ENCODE assay signal across 8 cellular contexts in genomic region chr21:18041012-18041411, GRCh38.
DNase-seq lines count a peak whose midpoint lies in the region; ATAC-seq, FAIRE-seq and TF ChIP-seq lines count a peak whose summit lies in the region.

No MANE protein-coding gene starts in this region.

- no peaks in the 10 kb centered on the region for H3K4me1 ChIP-seq in astrocyte (ENCODE audit: insufficient read depth, low read length)

- peak; percentile 69 for ATAC-seq in activated naive CD8-positive, alpha-beta T cell treated with anti-CD3 and anti-CD28 coated beads, Interleukin-2, amount 50 U/mL, for 24 hours
- peak in 2 of 3 donors; percentile 34 to 69 for ATAC-seq in natural killer cell
- ATAC-seq in HG02623 (IDR thresholded peaks at IDR 0.05; ENCODE audit: unreplicated experiment), result no peak
- no peak for ATAC-seq in HG03175 (IDR thresholded peaks at IDR 0.05; ENCODE audit: unreplicated experiment)

- no peak overlapping the region for H3K4me2 ChIP-seq in astrocyte (ENCODE audit: low read length)

- no peaks in the 10 kb centered on the region for H3K36me3 ChIP-seq in astrocyte (ENCODE audit: insufficient read depth, low read length)

- H3K27ac Mint-ChIP-seq in activated naive CD8-positive, alpha-beta T cell treated with anti-CD3 and anti-CD28 coated beads, Interleukin-2, amount 50 U/mL, for 24 hours, result no peak overlapping the region
- no peak overlapping the region for H3K27ac Mint-ChIP-seq in activated naive CD8-positive, alpha-beta T cell treated with anti-CD3 and anti-CD28 coated beads for 36 hours
- no peak overlapping the region for H3K27ac Mint-ChIP-seq in astrocyte (ENCODE audit: unreplicated experiment)
- no peak overlapping the region for H3K27ac Mint-ChIP-seq in natural killer cell

- no peak overlapping the region for H3K4me3 ChIP-seq in astrocyte (ENCODE audit: insufficient read depth, low read depth, low read length)

- no peaks in the 10 kb centered on the region for H4K20me1 ChIP-seq in astrocyte (ENCODE audit: insufficient read depth, low read length)

- intact Hi-C loops in natural killer cell (cut with micrococcal nuclease), result loop anchor here (1.0 kb wide), 1 partner anchor 164 kb away; no protein-coding TSS in a partner anchor

- no peak overlapping the region for H2AFZ ChIP-seq in astrocyte (ENCODE audit: low read depth, low read length)

- H3K4me1 Mint-ChIP-seq in activated naive CD8-positive, alpha-beta T cell treated with anti-CD3 and anti-CD28 coated beads, Interleukin-2, amount 50 U/mL, for 24 hours, result no peaks in the 10 kb centered on the region
- no peaks in the 10 kb centered on the region for H3K4me1 Mint-ChIP-seq in activated naive CD8-positive, alpha-beta T cell treated with anti-CD3 and anti-CD28 coated beads for 36 hours
- no peaks in the 10 kb centered on the region for H3K4me1 Mint-ChIP-seq in astrocyte (ENCODE audit: low read depth, unreplicated experiment)
- H3K4me1 Mint-ChIP-seq in natural killer cell, result no peaks in the 10 kb centered on the region

- H3K9me3 Mint-ChIP-seq in activated naive CD8-positive, alpha-beta T cell treated with anti-CD3 and anti-CD28 coated beads, Interleukin-2, amount 50 U/mL, for 24 hours, result no peaks in the 10 kb centered on the region
- H3K9me3 Mint-ChIP-seq in activated naive CD8-positive, alpha-beta T cell treated with anti-CD3 and anti-CD28 coated beads for 36 hours, result no peaks in the 10 kb centered on the region
- H3K9me3 Mint-ChIP-seq in astrocyte (ENCODE audit: unreplicated experiment) (no peaks in the 10 kb centered on the region), natural killer cell (no peaks in the 10 kb centered on the region)

- no peaks in the 10 kb centered on the region for H3K79me2 ChIP-seq in astrocyte (ENCODE audit: insufficient read depth, low read length)

- H3K27me3 Mint-ChIP-seq in activated naive CD8-positive, alpha-beta T cell treated with anti-CD3 and anti-CD28 coated beads, Interleukin-2, amount 50 U/mL, for 24 hours, result no peaks in the 10 kb centered on the region
- H3K27me3 Mint-ChIP-seq in activated naive CD8-positive, alpha-beta T cell treated with anti-CD3 and anti-CD28 coated beads for 36 hours, result peaks cover 3% of the 10 kb centered on the region
- H3K27me3 Mint-ChIP-seq in astrocyte (ENCODE audit: low read depth, unreplicated experiment) (no peaks in the 10 kb centered on the region), natural killer cell (ENCODE audit: low read depth in 2 of 2) (peaks cover 0 to 1% of the 10 kb centered on the region in 2 donors)

- H3K36me3 Mint-ChIP-seq in activated naive CD8-positive, alpha-beta T cell treated with anti-CD3 and anti-CD28 coated beads, Interleukin-2, amount 50 U/mL, for 24 hours (ENCODE audit: low read depth), result no peaks in the 10 kb centered on the region
- H3K36me3 Mint-ChIP-seq in activated naive CD8-positive, alpha-beta T cell treated with anti-CD3 and anti-CD28 coated beads for 36 hours, result no peaks in the 10 kb centered on the region
- H3K36me3 Mint-ChIP-seq in astrocyte (ENCODE audit: low read depth, unreplicated experiment) (no peaks in the 10 kb centered on the region), natural killer cell (no peaks in the 10 kb centered on the region)

- no peaks in the 10 kb centered on the region for H3K27me3 ChIP-seq in astrocyte (ENCODE audit: insufficient read depth, low read length)

- H3K4me3 Mint-ChIP-seq in activated naive CD8-positive, alpha-beta T cell treated with anti-CD3 and anti-CD28 coated beads, Interleukin-2, amount 50 U/mL, for 24 hours, result no peak overlapping the region
- H3K4me3 Mint-ChIP-seq in activated naive CD8-positive, alpha-beta T cell treated with anti-CD3 and anti-CD28 coated beads for 36 hours, result no peak overlapping the region
- H3K4me3 Mint-ChIP-seq in astrocyte (ENCODE audit: unreplicated experiment) (no peak overlapping the region), natural killer cell (no peak overlapping the region)

- no peak for FAIRE-seq in astrocyte (lab: Jason Lieb, UNC)

- no peaks in the 10 kb centered on the region for H3K9me3 ChIP-seq in astrocyte (ENCODE audit: insufficient read depth, low read depth, low read length)

- no peak overlapping the region for H3K9ac ChIP-seq in astrocyte (ENCODE audit: low read length)

- TF ChIP-seq CTCF in astrocyte (IDR thresholded peaks at IDR 0.05; ENCODE audit: insufficient read depth, low read depth, low read length), result peak; percentile 32
- peak; percentile 56 for TF ChIP-seq CTCF in natural killer cell (IDR thresholded peaks at IDR 0.05)

- DNase-seq in activated naive CD8-positive, alpha-beta T cell treated with anti-CD3 and anti-CD28 coated beads, Interleukin-2, amount 50 U/mL, for 24 hours, result no peak
- DNase-seq in activated naive CD8-positive, alpha-beta T cell treated with anti-CD3 and anti-CD28 coated beads for 36 hours, result no peak
- DNase-seq in NCI-H1694 (lab: John Stamatoyannopoulos, UW) (peak; percentile 66), astrocyte (ENCODE audit: low read depth) (no peak), natural killer cell (no peak)
- no peak for DNase-seq in stimulated activated CD4-positive, alpha-beta T cell treated with anti-CD3 and anti-CD28 coated beads, Interleukin-12 subunit alpha, Interleukin-12 subunit beta, amount 100 ng/mL, for 4 hours

- no peak overlapping the region for H3K27ac ChIP-seq in astrocyte (ENCODE audit: low read depth, low read length)

Comparison
In these comparisons a context has a peak if more than half of its experiments do, and no peak if none do; other contexts are left out.
1. ATAC-seq: peak in activated naive CD8-positive, alpha-beta T cell treated with anti-CD3 and anti-CD28 coated beads, Interleukin-2, amount 50 U/mL, for 24 hours (single experiment) and natural killer cell (2 of 3); none in HG02623 (single experiment) and HG03175 (single experiment).